ENCODE assay signal across 1 cellular context in genomic region chr20:53586640-53587039, GRCh38.
TF ChIP-seq lines count a peak whose summit lies in the region.

No MANE protein-coding gene starts in this region.

TF ChIP-seq in GM12878, 131 proteins besides CTCF, POLR2A, EP300 and RAD21:
- TF ChIP-seq MLLT1 (IDR thresholded peaks at IDR 0.05) (0 out of 2 replicates have a peak, but pooled peaks have one; percentile 5), E2F8 (IDR thresholded peaks at IDR 0.05; ENCODE audit: low read depth, partially characterized antibody) (no peak), CHD4 (IDR thresholded peaks at IDR 0.05) (no peak), HCFC1 (IDR thresholded peaks at IDR 0.05; ENCODE audit: low read length) (no peak), CREB1 (IDR thresholded peaks at IDR 0.05; ENCODE audit: low read depth) (no peak), SUPT20H (IDR thresholded peaks at IDR 0.05; ENCODE audit: borderline replicate concordance, control insufficient read depth, low read depth, low read length) (no peak), FOXK2 (IDR thresholded peaks at IDR 0.05) (no peak), ZNF687 (IDR thresholded peaks at IDR 0.05) (peak; percentile 44; the same call in 1 of the 2 replicates), NFXL1 (IDR thresholded peaks at IDR 0.05; ENCODE audit: borderline replicate concordance) (peak; percentile 13; the same call in 1 of the 2 replicates), TCF3 (IDR thresholded peaks at IDR 0.05; ENCODE audit: borderline replicate concordance, insufficient read depth, low read depth, low read length) (no peak), RAD51 (IDR thresholded peaks at IDR 0.05) (no peak), ETV6 (conservative IDR thresholded peaks at IDR 0.05 in 1 of 2, IDR thresholded peaks at IDR 0.05 in 1 of 2; ENCODE audit: borderline replicate concordance in 1 of 2, low read depth in 1 of 2) (0 out of 4 replicates have a peak, but pooled peaks of 1 of the 2 experiments have one; percentile 7)
